ENCODE assay signal across 17 cellular contexts in genomic region chr16:67210069-67210937, GRCh38. TPM values are rescaled to one million over a fixed set of nuclear protein-coding genes. Genes with fewer than 3 reads are reported as not detected.
"Had no signal": no experiment of that assay in that cellular context is flagged by ENCODE, and none has a peak within 500 bp of the region (broad histone marks: within the 10 kb centered on the region; RNA-seq: fewer than 3 reads in every experiment).

No MANE protein-coding gene starts in this region.

- ATAC-seq: gastrocnemius medialis; heart left ventricle; left colon; stimulated activated memory B cell treated with anti-CD40 and anti-IgM and Interleukin-4, amounts not matched to agents 10 μg/mL and 1 μg/mL and 100 μg/mL, for 72 hours had no signal

- H3K4me1 ChIP-seq: ascending aorta had no signal

- H3K9me3 ChIP-seq: ascending aorta, gastrocnemius medialis, heart left ventricle, ovary had no signal

- H3K27me3 Mint-ChIP-seq: naive B cell; stimulated activated memory B cell treated with anti-CD40 and anti-IgM and Interleukin-4, amounts not matched to agents 10 μg/mL and 1 μg/mL and 100 μg/mL, for 72 hours had no signal

- H3K27ac Mint-ChIP-seq: activated naive CD4-positive, alpha-beta T cell treated with anti-CD3 and anti-CD28 coated beads, Interleukin-2, amount 10 ng/mL, durations not matched to agents 7 days and 5 days; stimulated activated memory B cell treated with anti-CD40 and anti-IgM and Interleukin-4, amounts not matched to agents 10 μg/mL and 1 μg/mL and 100 μg/mL, for 72 hours had no signal

- H3K4me3 ChIP-seq: ascending aorta, dorsolateral prefrontal cortex, gastrocnemius medialis, heart left ventricle, neural progenitor cell, ovary had no signal

- H3K27me3 ChIP-seq: ascending aorta, dorsolateral prefrontal cortex, gastrocnemius medialis, heart left ventricle, neural progenitor cell, ovary had no signal

- H3K36me3 Mint-ChIP-seq: naive B cell had no signal

- H3K9me3 Mint-ChIP-seq: activated naive CD4-positive, alpha-beta T cell treated with anti-CD3 and anti-CD28 coated beads, Interleukin-2, amount 10 ng/mL, durations not matched to agents 7 days and 5 days; naive B cell; neural progenitor cell; stimulated activated memory B cell treated with anti-CD40 and anti-IgM and Interleukin-4, amounts not matched to agents 10 μg/mL and 1 μg/mL and 100 μg/mL, for 72 hours had no signal

- H3K4me1 Mint-ChIP-seq: activated naive CD4-positive, alpha-beta T cell treated with anti-CD3 and anti-CD28 coated beads, Interleukin-2, amount 10 ng/mL, durations not matched to agents 7 days and 5 days; stimulated activated memory B cell treated with anti-CD40 and anti-IgM and Interleukin-4, amounts not matched to agents 10 μg/mL and 1 μg/mL and 100 μg/mL, for 72 hours had no signal

- DNase-seq: activated CD4-positive, alpha-beta T cell treated with anti-CD3 and anti-CD28 coated beads, Interleukin-2, amount 50 U/mL, for 48 hours; activated CD4-positive, CD25-positive, alpha-beta regulatory T cell treated with anti-CD3 and anti-CD28 coated beads, Interleukin-2, amount 50 U/mL, for 72 hours; activated naive CD4-positive, alpha-beta T cell treated with anti-CD3 and anti-CD28 coated beads, Interleukin-2, amount 10 ng/mL, durations not matched to agents 7 days and 5 days; activated T-cell treated with anti-CD3 and anti-CD28 coated beads, Interleukin-2, amount 50 U/mL, for 1 hour; dorsolateral prefrontal cortex; erythroblast; gastrocnemius medialis; heart left ventricle; left colon; mammary epithelial cell; naive B cell; T-helper 2 cell had no signal

- H3K4me3 Mint-ChIP-seq: activated naive CD4-positive, alpha-beta T cell treated with anti-CD3 and anti-CD28 coated beads, Interleukin-2, amount 10 ng/mL, durations not matched to agents 7 days and 5 days; naive B cell; neural progenitor cell; stimulated activated memory B cell treated with anti-CD40 and anti-IgM and Interleukin-4, amounts not matched to agents 10 μg/mL and 1 μg/mL and 100 μg/mL, for 72 hours had no signal

- H3K36me3 ChIP-seq: gastrocnemius medialis, neural progenitor cell, ovary had no signal

- H3K27ac ChIP-seq: ascending aorta, dorsolateral prefrontal cortex, heart left ventricle, neural progenitor cell, ovary had no signal

RNA-seq across cellular contexts. Expression of gene ELMO3, which starts 11.4 kb away (rescaled TPM):
- total RNA-seq: ascending aorta had no signal

RNA-seq across cellular contexts. Expression of gene EXOC3L1, which starts 20.4 kb away (rescaled TPM):
- total RNA-seq: bronchial epithelial cell, mammary epithelial cell had no signal
